11 cellular contexts compared by ENCODE assay signal in genomic region chr17:81186203-81186602, GRCh38. TPM values are rescaled to one million over a fixed set of nuclear protein-coding genes. Genes with fewer than 3 reads are reported as not detected.
"Had no signal": no experiment of that assay in that cellular context is flagged by ENCODE, and none has a peak within 500 bp of the region (broad histone marks: within the 10 kb centered on the region; RNA-seq: fewer than 3 reads in every experiment).

No MANE protein-coding gene starts in this region.

- ATAC-seq: HCT116 had no signal

- DNase-seq: GM23248, GOT3, H7, HFFc6, IMR-90, KBM-7 had no signal

- H3K27ac ChIP-seq: GM23248, HL-60 had no signal

- H3K4me3 ChIP-seq: GM23248, HAP-1 had no signal

- H3K4me1 ChIP-seq: HAP-1 had no signal

- H2AFZ ChIP-seq: GM23248 had no signal

- H3K9me3 ChIP-seq: HAP-1 had no signal

- H3K9ac ChIP-seq: GM23248 had no signal

RNA-seq across cellular contexts. Expression of gene PVALEF, which starts 20.9 kb away (rescaled TPM):
- total RNA-seq: GM23248, H4, H7, HFFc6, HT1080, IMR-90 had no signal
- polyA plus RNA-seq: GM23248, IMR-90 had no signal
